In the genomic region with DNA sequence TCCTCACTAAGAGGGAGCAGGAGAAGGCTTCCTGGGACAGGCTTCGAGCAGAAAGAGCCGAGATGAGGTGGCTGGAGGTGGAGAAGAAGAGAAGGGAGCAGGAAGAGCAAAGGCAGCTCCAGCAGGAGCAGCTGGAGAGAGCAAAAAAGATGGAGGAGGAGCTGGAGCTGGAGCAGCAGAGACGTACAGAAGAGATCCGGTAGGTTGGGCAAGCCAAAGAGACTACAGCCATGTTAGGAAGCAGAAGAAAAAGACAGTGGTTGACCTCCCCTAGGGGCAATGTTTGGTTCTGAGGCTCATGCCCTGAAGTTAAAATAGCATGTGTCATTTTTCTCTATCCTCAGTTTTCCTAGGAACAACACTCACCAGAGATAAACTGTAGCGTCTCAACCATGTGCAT, we compare ENCODE assay signal across 25 cellular contexts. TPM values are rescaled to one million over a fixed set of nuclear protein-coding genes. Genes with fewer than 3 reads are reported as not detected.
DNase-seq lines count a peak whose midpoint lies in the region; ATAC-seq, FAIRE-seq and TF ChIP-seq lines count a peak whose summit lies in the region.
"Had no signal": no experiment of that assay in that cellular context is flagged by ENCODE, and none has a peak within 500 bp of the region (broad histone marks: within the 10 kb centered on the region; RNA-seq: fewer than 3 reads in every experiment).

No MANE protein-coding gene starts in this region.

- CTCF ChIA-PET in HepG2 (lab: Yijun Ruan, JAX; ENCODE audit: low intra/inter-chr PET ratio, low total read pairs) = no interaction called here
- CTCF ChIA-PET in CD8-positive, alpha-beta T cell (lab: Charles Lee) = interaction anchor here (0.5 to 1.5 kb wide), 2 partner anchors 14 to 327 kb away, joined by 3 to 4 read pairs; no protein-coding TSS in a partner anchor

- H3K36me3 Mint-ChIP-seq in chondrocyte (ENCODE audit: low read depth) (no peaks in the 10 kb centered on the region), neural progenitor cell (no peaks in the 10 kb centered on the region)
- H3K36me3 Mint-ChIP-seq in CD8-positive, alpha-beta T cell = no peaks in the 10 kb centered on the region
- H3K36me3 Mint-ChIP-seq: CD14-positive monocyte had no signal

- intact Hi-C loops in HepG2 (cut with micrococcal nuclease; ENCODE audit: unreplicated experiment) = no loop called here
- intact Hi-C loops in right lobe of liver (cut with DNase I) = no loop called here
- intact Hi-C loops in CD8-positive, alpha-beta T cell (cut with DNase I, micrococcal nuclease) = no loop called here

- DNase-seq in HepG2 (ENCODE audit: low spot score) = no peak
- no peak for DNase-seq in right lobe of liver
- no peak for DNase-seq in chondrocyte (ENCODE audit: low spot score)
- DNase-seq in fibroblast of lung (ENCODE audit: low read depth in 2 of 2) = no peak
- no peak for DNase-seq in neural progenitor cell (ENCODE audit: low spot score)
- DNase-seq in CD8-positive, alpha-beta T cell = no peak
- DNase-seq: 8988T; ACHN; AML-193; Calu3; CD4-positive, alpha-beta T cell; COR-L47; DMS53; DMS79 treated with DMSO at 0.1 percent for 48 hours; GF-D8; H7 had no signal

- peak; percentile 60 for ATAC-seq in HepG2
- ATAC-seq in right lobe of liver = no peak
- ATAC-seq in GM18907 (IDR thresholded peaks at IDR 0.05; ENCODE audit: unreplicated experiment) = no peak
- no peak for ATAC-seq in CD8-positive, alpha-beta T cell
- ATAC-seq: HCT116 had no signal

- H3K9me3 Mint-ChIP-seq in chondrocyte (ENCODE audit: low read depth) = no peaks in the 10 kb centered on the region
- H3K9me3 Mint-ChIP-seq in neural progenitor cell = no peaks in the 10 kb centered on the region
- H3K9me3 Mint-ChIP-seq in CD8-positive, alpha-beta T cell = no peaks in the 10 kb centered on the region
- H3K9me3 Mint-ChIP-seq: CD14-positive monocyte; CD4-positive, alpha-beta T cell had no signal

- in situ Hi-C loops in HepG2 (cut with HindIII; ENCODE audit: extremely low pct_ligation_motif_present, low pct_unique_long_range_greater_than_20kb) = no loop called here

- FAIRE-seq in HepG2 (lab: Jason Lieb, UNC) = no peak
- FAIRE-seq: A549, GM12891, GM18507, H1 had no signal

- 46% methylated on average over 5 of the region's 5 CpGs for WGBS in HepG2 (ENCODE audit: low lambda C conversion rate)
- WGBS in right lobe of liver (ENCODE audit: insufficient coverage, low coverage, low lambda C conversion rate, missing lambda C conversion rate) = 95% methylated on average over 2 of the region's 5 CpGs

- H3K4me1 ChIP-seq in HepG2 (ENCODE audit: insufficient read depth, low read length) (peaks cover under 1% of the 10 kb centered on the region), right lobe of liver (peaks cover 0 to 9% (median 4%) of the 10 kb centered on the region in 4 donors), fibroblast of lung (ENCODE audit: control insufficient read depth, extremely low read depth, insufficient read depth, low read length) (no peaks in the 10 kb centered on the region), neural progenitor cell (no peaks in the 10 kb centered on the region)
- no peaks in the 10 kb centered on the region for H3K4me1 ChIP-seq in CD8-positive, alpha-beta T cell (ENCODE audit: insufficient read depth, low read length)
- H3K4me1 ChIP-seq: A549, BE2C had no signal

- H3K36me3 ChIP-seq in HepG2 (replicated peaks in 1 of 2; ENCODE audit: control insufficient read depth in 1 of 2, insufficient read depth in 2 of 2, low read length in 2 of 2) (no peaks in the 10 kb centered on the region), right lobe of liver (no peaks in the 10 kb centered on the region), fibroblast of lung (ENCODE audit: control insufficient read depth, insufficient read depth, low read length) (no peaks in the 10 kb centered on the region), neural progenitor cell (no peaks in the 10 kb centered on the region)
- no peaks in the 10 kb centered on the region for H3K36me3 ChIP-seq in CD8-positive, alpha-beta T cell (ENCODE audit: insufficient read depth, low read length)
- H3K36me3 ChIP-seq: BE2C; BLaER1 treated with 17β-estradiol and CSF1 and Interleukin-3, amounts not matched to agents 10 nM and 100 nM had no signal

- H3K27ac ChIP-seq in HepG2 (ENCODE audit: extremely low read length, insufficient read depth, low read length) (no peak overlapping the region), right lobe of liver (no peak overlapping the region), fibroblast of lung (ENCODE audit: insufficient read depth, low read length) (no peak overlapping the region), neural progenitor cell (no peak overlapping the region)
- H3K27ac ChIP-seq in CD8-positive, alpha-beta T cell (ENCODE audit: low read depth, low read length) = no peak overlapping the region
- H3K27ac ChIP-seq: BLaER1 treated with 17β-estradiol and CSF1 and Interleukin-3, amounts not matched to agents 10 nM and 100 nM had no signal

- TF ChIP-seq EP300 in HepG2 (IDR thresholded peaks at IDR 0.05; ENCODE audit: low read depth in 2 of 2, low read length in 2 of 2) (no peak), HepG2 (CRISPR knock-in tag; IDR thresholded peaks at IDR 0.05; ENCODE audit: borderline replicate concordance) (no peak)

- H3K4me3 Mint-ChIP-seq in chondrocyte (ENCODE audit: unreplicated experiment) = no peak overlapping the region
- H3K4me3 Mint-ChIP-seq in neural progenitor cell = no peak overlapping the region
- no peak overlapping the region for H3K4me3 Mint-ChIP-seq in CD8-positive, alpha-beta T cell
- H3K4me3 Mint-ChIP-seq: CD14-positive monocyte; CD4-positive, alpha-beta T cell had no signal

- H3K4me2 ChIP-seq in HepG2 (ENCODE audit: low read depth, low read length) = no peak overlapping the region; the same call in 1 of the 2 replicates
- no peak overlapping the region for H3K4me2 ChIP-seq in fibroblast of lung (ENCODE audit: extremely low read depth, insufficient read depth, low read length)
- no peak overlapping the region for H3K4me2 ChIP-seq in neural progenitor cell
- H3K4me2 ChIP-seq: A549; BLaER1 treated with 17β-estradiol and CSF1 and Interleukin-3, amounts not matched to agents 10 nM and 100 nM had no signal

- no peak overlapping the region for H2AFZ ChIP-seq in HepG2 (ENCODE audit: low read length)
- H2AFZ ChIP-seq in fibroblast of lung (ENCODE audit: low read length) = peak overlapping the region; percentile 4
- no peak overlapping the region for H2AFZ ChIP-seq in neural progenitor cell (replicated peaks)

- H3K4me1 Mint-ChIP-seq in chondrocyte (ENCODE audit: low read depth) (peaks cover 4% of the 10 kb centered on the region), neural progenitor cell (peaks cover 6% of the 10 kb centered on the region)
- no peaks in the 10 kb centered on the region for H3K4me1 Mint-ChIP-seq in CD8-positive, alpha-beta T cell (ENCODE audit: low read depth)

- TF ChIP-seq RAD21 in HepG2 (CRISPR knock-in tag; IDR thresholded peaks at IDR 0.05) = no peak

- H4K20me1 ChIP-seq in HepG2 (ENCODE audit: insufficient read depth, low read length) (no peaks in the 10 kb centered on the region), fibroblast of lung (ENCODE audit: control insufficient read depth, extremely low read depth, insufficient read depth, low read length) (no peaks in the 10 kb centered on the region), neural progenitor cell (ENCODE audit: low read depth) (no peaks in the 10 kb centered on the region)
- H4K20me1 ChIP-seq: BLaER1 treated with 17β-estradiol and CSF1 and Interleukin-3, amounts not matched to agents 10 nM and 100 nM had no signal

- H3K27me3 ChIP-seq in HepG2 (ENCODE audit: control insufficient read depth in 1 of 2, insufficient read depth in 2 of 2, low read length in 2 of 2) (no peaks in the 10 kb centered on the region), right lobe of liver (no peaks in the 10 kb centered on the region), fibroblast of lung (ENCODE audit: control insufficient read depth, insufficient read depth, low read length) (no peaks in the 10 kb centered on the region), neural progenitor cell (no peaks in the 10 kb centered on the region)
- H3K27me3 ChIP-seq in CD8-positive, alpha-beta T cell (ENCODE audit: insufficient read depth, low read length) = no peaks in the 10 kb centered on the region
- H3K27me3 ChIP-seq: BE2C; BLaER1 treated with 17β-estradiol and CSF1 and Interleukin-3, amounts not matched to agents 10 nM and 100 nM had no signal

- POLR2A ChIA-PET in HepG2 (lab: Yijun Ruan, JAX) = no interaction called here
- POLR2A ChIA-PET in CD8-positive, alpha-beta T cell (lab: Charles Lee) = no interaction called here

- H3K79me2 ChIP-seq in HepG2 (ENCODE audit: insufficient read depth, low read length) (no peaks in the 10 kb centered on the region), fibroblast of lung (ENCODE audit: control insufficient read depth, insufficient read depth, low read length) (no peaks in the 10 kb centered on the region), neural progenitor cell (ENCODE audit: low read depth) (no peaks in the 10 kb centered on the region)

- H3K27me3 Mint-ChIP-seq in chondrocyte (ENCODE audit: low read depth) (no peaks in the 10 kb centered on the region), neural progenitor cell (ENCODE audit: insufficient read depth, low read depth) (peaks cover 4% of the 10 kb centered on the region)
- H3K27me3 Mint-ChIP-seq in CD8-positive, alpha-beta T cell (ENCODE audit: low read depth) = peaks cover 9% of the 10 kb centered on the region

- no peak overlapping the region for H3K4me3 ChIP-seq in HepG2 (replicated peaks in 1 of 3; ENCODE audit: insufficient read depth in 1 of 3, low read depth in 2 of 3, low read length in 3 of 3)
- no peak overlapping the region for H3K4me3 ChIP-seq in right lobe of liver
- H3K4me3 ChIP-seq in fibroblast of lung (replicated peaks in 1 of 4; ENCODE audit: control extremely low read depth in 1 of 4, insufficient read depth in 1 of 4, low read depth in 3 of 4, low read length in 4 of 4) = no peak overlapping the region
- H3K4me3 ChIP-seq in neural progenitor cell = no peak overlapping the region
- no peak overlapping the region for H3K4me3 ChIP-seq in CD8-positive, alpha-beta T cell (ENCODE audit: low read depth, low read length)
- H3K4me3 ChIP-seq: A549; BLaER1 treated with 17β-estradiol and CSF1 and Interleukin-3, amounts not matched to agents 10 nM and 100 nM had no signal

- H3K9me3 ChIP-seq in HepG2 (ENCODE audit: low read length) = no peaks in the 10 kb centered on the region
- H3K9me3 ChIP-seq in right lobe of liver = no peaks in the 10 kb centered on the region
- no peaks in the 10 kb centered on the region for H3K9me3 ChIP-seq in fibroblast of lung (ENCODE audit: control insufficient read depth, insufficient read depth, low read depth, low read length)
- H3K9me3 ChIP-seq in neural progenitor cell (ENCODE audit: low read depth) = no peaks in the 10 kb centered on the region
- H3K9me3 ChIP-seq in CD8-positive, alpha-beta T cell (ENCODE audit: low read length) = no peaks in the 10 kb centered on the region
- H3K9me3 ChIP-seq: A549; BE2C; BLaER1 treated with 17β-estradiol and CSF1 and Interleukin-3, amounts not matched to agents 10 nM and 100 nM had no signal

- H3F3A ChIP-seq in neural progenitor cell (ENCODE audit: low read depth) = peaks cover 5% of the 10 kb centered on the region

- H3K9ac ChIP-seq in HepG2 (ENCODE audit: insufficient read depth, low read depth, low read length) (no peak overlapping the region), fibroblast of lung (ENCODE audit: insufficient read depth, low read length) (no peak overlapping the region), neural progenitor cell (no peak overlapping the region)
- H3K9ac ChIP-seq: BLaER1 treated with 17β-estradiol and CSF1 and Interleukin-3, amounts not matched to agents 10 nM and 100 nM had no signal

- no TSS peak for BruUV-seq in HepG2 (replicated peaks; lab: Mats Ljungman, UMichigan)

- H3K27ac Mint-ChIP-seq in chondrocyte (ENCODE audit: unreplicated experiment) (peak overlapping the region; percentile 38), neural progenitor cell (no peak overlapping the region)
- H3K27ac Mint-ChIP-seq in CD8-positive, alpha-beta T cell = no peak overlapping the region
- H3K27ac Mint-ChIP-seq: CD14-positive monocyte; CD4-positive, alpha-beta T cell had no signal

- TF ChIP-seq POLR2A in HepG2 (IDR thresholded peaks at IDR 0.05; ENCODE audit: insufficient read depth in 1 of 2, low read depth in 2 of 2, low read length in 2 of 2) = no peak
- no peak for TF ChIP-seq POLR2A in right lobe of liver (IDR thresholded peaks at IDR 0.05)

- TF ChIP-seq CTCF in HepG2 (CRISPR knock-in tag; IDR thresholded peaks at IDR 0.05) (no peak), right lobe of liver (IDR thresholded peaks at IDR 0.05) (no peak), chondrocyte (IDR thresholded peaks at IDR 0.05) (no peak), fibroblast of lung (conservative IDR thresholded peaks at IDR 0.05 in 1 of 2, IDR thresholded peaks at IDR 0.05 in 1 of 2; ENCODE audit: low read depth in 1 of 2, low read length in 2 of 2) (no peak), neural progenitor cell (IDR thresholded peaks at IDR 0.05) (no peak)
- TF ChIP-seq CTCF in CD8-positive, alpha-beta T cell (IDR thresholded peaks at IDR 0.05) = no peak

RNA-seq across cellular contexts. Expression of gene SUMO1, which starts 45.1 kb away (rescaled TPM):
- 173 and 267 TPM in 2 replicates for total RNA-seq in HepG2 (2016; rRNA removed; fragmentation: Illumina TruSeq; extraction: Trizol)
- 49.4 and 50.3 TPM in 2 replicates for total RNA-seq in HepG2 (2016; cell fraction: cytosol; rRNA removed; fragmentation: Illumina TruSeq; extraction: Trizol; ENCODE audit: low read depth)
- 180 and 275 TPM in 2 replicates for total RNA-seq in HepG2 (2016; cell fraction: insoluble cytoplasmic fraction; rRNA removed; fragmentation: Illumina TruSeq; extraction: Trizol)
- 126 and 129 TPM in 2 replicates for total RNA-seq in HepG2 (2016; cell fraction: membrane; rRNA removed; fragmentation: Illumina TruSeq; extraction: Trizol)
- total RNA-seq in HepG2 (2016; cell fraction: nucleus; rRNA removed; fragmentation: Illumina TruSeq; extraction: Trizol) = 67.2 and 70.9 TPM in 2 replicates
- 66.6 and 101 TPM in 2 replicates for polyA plus RNA-seq in HepG2 (2011; rRNA removed)
- 30.8 and 49.8 TPM in 2 replicates for polyA plus RNA-seq in HepG2 (2011; cell fraction: cytosol; rRNA removed)
- polyA plus RNA-seq in HepG2 (2011; cell fraction: nucleus; rRNA removed) = 9.5 and 13.2 TPM in 2 replicates
- polyA plus RNA-seq in HepG2 (2012) = 125 and 152 TPM in 2 replicates
- polyA plus RNA-seq in HepG2 (2016; cell fraction: cytosol; fragmentation: Illumina TruSeq; extraction: Trizol; ENCODE audit: low read depth) = 46.4 and 59.6 TPM in 2 replicates
- polyA plus RNA-seq in HepG2 (2016; cell fraction: insoluble cytoplasmic fraction; fragmentation: Illumina TruSeq; extraction: Trizol; ENCODE audit: low read depth) = 350 and 397 TPM in 2 replicates
- polyA plus RNA-seq in HepG2 (2016; cell fraction: membrane; fragmentation: Illumina TruSeq; extraction: Trizol; ENCODE audit: low read depth) = 114 and 128 TPM in 2 replicates
- polyA plus RNA-seq in HepG2 (2016; cell fraction: nucleus; fragmentation: Illumina TruSeq; extraction: Trizol; ENCODE audit: insufficient read depth, low read depth) = 128 and 143 TPM in 2 replicates
- polyA minus RNA-seq in HepG2 (2011; rRNA and poly(A)+ RNA removed; ENCODE audit: low replicate concordance) = 20.6 and 23.3 TPM in 2 replicates
- 48.4 and 52.0 TPM in 2 replicates for polyA minus RNA-seq in HepG2 (2011; cell fraction: cytosol; rRNA and poly(A)+ RNA removed)
- polyA minus RNA-seq in HepG2 (2011; cell fraction: nucleus; rRNA and poly(A)+ RNA removed) = 24.3 and 25.2 TPM in 2 replicates
- total RNA-seq in right lobe of liver = 10 to 100 TPM; 43.3 to 70.8 (median 55.0) TPM
- total RNA-seq in chondrocyte = 82.1 to 88.5 TPM (median 84.6 TPM) in 3 replicates
- total RNA-seq in fibroblast of lung = 97.3 and 107 TPM in 2 replicates
- 151 and 170 TPM in 2 replicates for polyA plus RNA-seq in fibroblast of lung
- polyA plus RNA-seq in fibroblast of lung (2012) = 150 and 164 TPM in 2 replicates
- polyA minus RNA-seq in fibroblast of lung (ENCODE audit: low replicate concordance) = 4.3 and 5.2 TPM in 2 replicates
- total RNA-seq in neural progenitor cell (ENCODE audit: low replicate concordance) = 217 and 409 TPM in 2 replicates
- total RNA-seq in CD8-positive, alpha-beta T cell = 10 to 100 TPM; 86.1 to 87.4 TPM
